In the genomic region with DNA sequence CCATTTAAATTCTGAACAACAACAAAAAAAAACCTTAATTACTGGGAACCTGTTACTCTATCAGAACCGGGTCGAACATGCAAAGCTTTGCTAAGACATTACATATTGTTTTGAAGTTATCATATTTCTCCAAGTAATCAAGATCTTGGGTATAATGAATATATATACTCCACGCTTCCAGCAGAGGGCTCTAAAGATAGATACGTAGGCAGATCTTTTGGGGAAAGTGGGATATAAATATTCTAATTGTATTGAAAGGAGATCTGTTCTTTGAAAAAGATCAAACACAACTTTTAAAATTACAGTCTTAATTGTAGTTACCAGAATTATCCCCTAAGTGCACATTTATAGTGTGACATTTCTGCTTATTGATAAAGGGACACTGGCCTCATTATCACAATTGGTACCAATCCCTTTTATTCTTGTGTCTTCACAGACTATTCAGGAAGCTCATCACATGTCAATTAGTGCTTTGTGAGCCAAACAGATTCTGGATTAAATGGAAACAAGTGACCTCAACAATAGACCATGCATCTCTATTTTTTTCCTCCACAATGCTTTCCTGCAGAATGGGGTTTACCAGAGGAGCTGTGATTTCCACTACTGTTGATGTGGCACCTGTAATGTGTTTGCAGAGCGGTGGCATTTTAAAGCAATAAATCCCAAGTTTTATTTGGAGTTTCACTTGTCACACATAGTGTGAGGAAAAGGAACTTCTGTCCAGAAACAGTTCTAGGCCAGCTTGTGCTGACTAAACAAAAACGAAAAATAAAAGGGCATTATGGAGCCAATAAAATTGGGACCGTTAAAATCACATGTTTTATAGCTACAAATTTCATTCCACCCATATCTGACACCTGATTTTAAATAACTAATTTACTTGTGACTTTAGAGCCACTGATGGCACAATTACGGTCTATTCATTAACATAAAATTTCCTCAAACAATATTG, we compare ENCODE assay signal across 7 cellular contexts.
DNase-seq lines count a peak whose midpoint lies in the region; ATAC-seq and TF ChIP-seq lines count a peak whose summit lies in the region.

No MANE protein-coding gene starts in this region.

- no peak overlapping the region for H4K91ac ChIP-seq in mesenchymal stem cell (ENCODE audit: low read length)

- no peak overlapping the region for H3K27ac Mint-ChIP-seq in MCF 10A (ENCODE audit: low read depth, unreplicated experiment)
- no peak overlapping the region for H3K27ac Mint-ChIP-seq in stimulated activated naive CD8-positive, alpha-beta T cell treated with anti-CD3 and anti-CD28 coated beads, Interleukin-15, amount 100 ng/mL, for 72 hours

- in situ Hi-C loops in GM13977 (cut with MboI; ENCODE audit: low pct_unique_long_range_greater_than_20kb, low sequenced_read_pairs, unreplicated experiment) = no loop called here

- H3K27ac ChIP-seq in mesenchymal stem cell (ENCODE audit: low read length, poor library complexity, severe bottlenecking) = no peak overlapping the region

- peak; percentile 50 for TF ChIP-seq CTCF in GM13977 (IDR thresholded peaks at IDR 0.05; ENCODE audit: extremely low read depth, insufficient read depth, missing control alignments)
- TF ChIP-seq CTCF in MCF 10A (IDR thresholded peaks at IDR 0.05; ENCODE audit: unreplicated experiment) = peak; percentile 64

- H3K4me2 ChIP-seq in mesenchymal stem cell (ENCODE audit: low read length, poor library complexity, severe bottlenecking) = no peak overlapping the region

- no peak overlapping the region for H2AFZ ChIP-seq in mesenchymal stem cell (ENCODE audit: low read depth, low read length)

- H3K79me1 ChIP-seq in mesenchymal stem cell (replicated peaks; ENCODE audit: low read length, poor library complexity, severe bottlenecking) = no peaks in the 10 kb centered on the region

- no peak overlapping the region for H2BK5ac ChIP-seq in mesenchymal stem cell (ENCODE audit: low read depth, low read length, poor library complexity, severe bottlenecking)

- no TSS peak for BruUV-seq in MCF 10A (replicated peaks; lab: Mats Ljungman, UMichigan)

- no peaks in the 10 kb centered on the region for H3K9me3 ChIP-seq in mesenchymal stem cell (ENCODE audit: control insufficient read depth, low read length)

- H3K4me1 Mint-ChIP-seq in MCF 10A (ENCODE audit: insufficient read depth, unreplicated experiment) = no peaks in the 10 kb centered on the region
- no peaks in the 10 kb centered on the region for H3K4me1 Mint-ChIP-seq in stimulated activated naive CD8-positive, alpha-beta T cell treated with anti-CD3 and anti-CD28 coated beads, Interleukin-15, amount 100 ng/mL, for 72 hours

- H3K18ac ChIP-seq in mesenchymal stem cell (ENCODE audit: low read depth in 1 of 2, low read length in 2 of 2) = no peak overlapping the region

- no peaks in the 10 kb centered on the region for H3K36me3 Mint-ChIP-seq in MCF 10A (ENCODE audit: insufficient read depth, unreplicated experiment)

- POLR2A ChIA-PET in MCF 10A (lab: Yijun Ruan, JAX) = interaction anchor here (0.7 to 0.8 kb wide), 2 partner anchors 7 to 163 kb away, joined by 3 to 4 read pairs; no protein-coding TSS in a partner anchor

- H3K27me3 ChIP-seq in mesenchymal stem cell (ENCODE audit: control insufficient read depth in 1 of 2, insufficient read depth in 1 of 2, low read length in 2 of 2) = no peaks in the 10 kb centered on the region

- H3K36me3 ChIP-seq in mesenchymal stem cell (ENCODE audit: control insufficient read depth in 1 of 2, insufficient read depth in 2 of 2, low read depth in 1 of 2, low read length in 2 of 2) = peaks cover 3 to 7% of the 10 kb centered on the region in 2 experiments

- CTCF ChIA-PET in MCF 10A (lab: Yijun Ruan, JAX) = interaction anchor here (0.5 to 2.5 kb wide), 52 partner anchors 8 to 813 kb away, joined by 3 to 21 read pairs (median 4); no protein-coding TSS in a partner anchor

- peak; percentile 21 for DNase-seq in GM13977 (ENCODE audit: low spot score)
- peak; percentile 60 to 78 for DNase-seq in NCI-H1930 (lab: John Stamatoyannopoulos, UW)
- peak; percentile 39 for DNase-seq in MCF 10A (ENCODE audit: unreplicated experiment)
- DNase-seq in mesenchymal stem cell = peak; percentile 33
- DNase-seq in NCI-H187 (lab: John Stamatoyannopoulos, UW) = no peak
- DNase-seq in stimulated activated naive CD8-positive, alpha-beta T cell treated with anti-CD3 and anti-CD28 coated beads, Interleukin-15, amount 100 ng/mL, for 72 hours = no peak

- no peak overlapping the region for H3K4me3 ChIP-seq in mesenchymal stem cell (ENCODE audit: insufficient read depth in 1 of 2, low read depth in 1 of 2, low read length in 2 of 2)

- H3K14ac ChIP-seq in mesenchymal stem cell (ENCODE audit: low read length in 2 of 2) = no peak overlapping the region

- H2BK15ac ChIP-seq in mesenchymal stem cell (ENCODE audit: low read depth, poor library complexity, severe bottlenecking) = no peak overlapping the region

- H3K9ac ChIP-seq in mesenchymal stem cell (ENCODE audit: low read length) = no peak overlapping the region

- H2BK12ac ChIP-seq in mesenchymal stem cell (ENCODE audit: low read length in 2 of 2) = no peak overlapping the region

- no peaks in the 10 kb centered on the region for H3K4me1 ChIP-seq in mesenchymal stem cell (ENCODE audit: control insufficient read depth, insufficient read depth, low read depth, low read length)

- no peak overlapping the region for H3K4ac ChIP-seq in mesenchymal stem cell (ENCODE audit: low read depth in 1 of 2, low read length in 2 of 2)

- no peak overlapping the region for H4K8ac ChIP-seq in mesenchymal stem cell (ENCODE audit: low read length)

- intact Hi-C loops in MCF 10A (cut with micrococcal nuclease) = loop anchor here (1.0 to 2.0 kb wide), 3 partner anchors 122 to 402 kb away; a partner anchor contains a TSS

- H2BK120ac ChIP-seq in mesenchymal stem cell (ENCODE audit: low read depth, low read length) = no peak overlapping the region

- H3K23ac ChIP-seq in mesenchymal stem cell (ENCODE audit: low read length in 2 of 2) = no peak overlapping the region

- 91% methylated on average over 4 of the region's 8 CpGs for WGBS in mesenchymal stem cell

- no peak for ATAC-seq in stimulated activated naive CD8-positive, alpha-beta T cell treated with anti-CD3 and anti-CD28 coated beads, Interleukin-15, amount 100 ng/mL, for 72 hours
- no peak for ATAC-seq in GM21381 (IDR thresholded peaks at IDR 0.05; ENCODE audit: unreplicated experiment)

- H2AK5ac ChIP-seq in mesenchymal stem cell (ENCODE audit: low read length, severe bottlenecking) = no peak overlapping the region

- no peaks in the 10 kb centered on the region for H3K27me3 Mint-ChIP-seq in MCF 10A (ENCODE audit: insufficient read depth, unreplicated experiment)
- H3K27me3 Mint-ChIP-seq in stimulated activated naive CD8-positive, alpha-beta T cell treated with anti-CD3 and anti-CD28 coated beads, Interleukin-15, amount 100 ng/mL, for 72 hours = peaks cover 8% of the 10 kb centered on the region

- no peak overlapping the region for H3K4me3 Mint-ChIP-seq in MCF 10A (ENCODE audit: unreplicated experiment)
- H3K4me3 Mint-ChIP-seq in stimulated activated naive CD8-positive, alpha-beta T cell treated with anti-CD3 and anti-CD28 coated beads, Interleukin-15, amount 100 ng/mL, for 72 hours = no peak overlapping the region

- H3K9me3 Mint-ChIP-seq in MCF 10A (ENCODE audit: unreplicated experiment) = no peaks in the 10 kb centered on the region
- no peaks in the 10 kb centered on the region for H3K9me3 Mint-ChIP-seq in stimulated activated naive CD8-positive, alpha-beta T cell treated with anti-CD3 and anti-CD28 coated beads, Interleukin-15, amount 100 ng/mL, for 72 hours

Comparison
In these comparisons a context has a peak if more than half of its experiments do, and no peak if none do; other contexts are left out.
1. DNase-seq: peak in GM13977 (single experiment), NCI-H1930 (2 of 2), MCF 10A (single experiment) and mesenchymal stem cell (single experiment); none in NCI-H187 (0 of 2) and stimulated activated naive CD8-positive, alpha-beta T cell treated with anti-CD3 and anti-CD28 coated beads, Interleukin-15, amount 100 ng/mL, for 72 hours (0 of 2).